Comparison of ENCODE assay signal across 3 cellular contexts in genomic region chr14:88030892-88031291, GRCh38.
TF ChIP-seq lines count a peak whose summit lies in the region.

No MANE protein-coding gene starts in this region.

TF ChIP-seq in HepG2, 621 proteins besides CTCF, POLR2A, EP300 and RAD21 (continues in another document):
- TF ChIP-seq IKZF1 (IDR thresholded peaks at IDR 0.05): no peak
- TF ChIP-seq, protein P1, sequence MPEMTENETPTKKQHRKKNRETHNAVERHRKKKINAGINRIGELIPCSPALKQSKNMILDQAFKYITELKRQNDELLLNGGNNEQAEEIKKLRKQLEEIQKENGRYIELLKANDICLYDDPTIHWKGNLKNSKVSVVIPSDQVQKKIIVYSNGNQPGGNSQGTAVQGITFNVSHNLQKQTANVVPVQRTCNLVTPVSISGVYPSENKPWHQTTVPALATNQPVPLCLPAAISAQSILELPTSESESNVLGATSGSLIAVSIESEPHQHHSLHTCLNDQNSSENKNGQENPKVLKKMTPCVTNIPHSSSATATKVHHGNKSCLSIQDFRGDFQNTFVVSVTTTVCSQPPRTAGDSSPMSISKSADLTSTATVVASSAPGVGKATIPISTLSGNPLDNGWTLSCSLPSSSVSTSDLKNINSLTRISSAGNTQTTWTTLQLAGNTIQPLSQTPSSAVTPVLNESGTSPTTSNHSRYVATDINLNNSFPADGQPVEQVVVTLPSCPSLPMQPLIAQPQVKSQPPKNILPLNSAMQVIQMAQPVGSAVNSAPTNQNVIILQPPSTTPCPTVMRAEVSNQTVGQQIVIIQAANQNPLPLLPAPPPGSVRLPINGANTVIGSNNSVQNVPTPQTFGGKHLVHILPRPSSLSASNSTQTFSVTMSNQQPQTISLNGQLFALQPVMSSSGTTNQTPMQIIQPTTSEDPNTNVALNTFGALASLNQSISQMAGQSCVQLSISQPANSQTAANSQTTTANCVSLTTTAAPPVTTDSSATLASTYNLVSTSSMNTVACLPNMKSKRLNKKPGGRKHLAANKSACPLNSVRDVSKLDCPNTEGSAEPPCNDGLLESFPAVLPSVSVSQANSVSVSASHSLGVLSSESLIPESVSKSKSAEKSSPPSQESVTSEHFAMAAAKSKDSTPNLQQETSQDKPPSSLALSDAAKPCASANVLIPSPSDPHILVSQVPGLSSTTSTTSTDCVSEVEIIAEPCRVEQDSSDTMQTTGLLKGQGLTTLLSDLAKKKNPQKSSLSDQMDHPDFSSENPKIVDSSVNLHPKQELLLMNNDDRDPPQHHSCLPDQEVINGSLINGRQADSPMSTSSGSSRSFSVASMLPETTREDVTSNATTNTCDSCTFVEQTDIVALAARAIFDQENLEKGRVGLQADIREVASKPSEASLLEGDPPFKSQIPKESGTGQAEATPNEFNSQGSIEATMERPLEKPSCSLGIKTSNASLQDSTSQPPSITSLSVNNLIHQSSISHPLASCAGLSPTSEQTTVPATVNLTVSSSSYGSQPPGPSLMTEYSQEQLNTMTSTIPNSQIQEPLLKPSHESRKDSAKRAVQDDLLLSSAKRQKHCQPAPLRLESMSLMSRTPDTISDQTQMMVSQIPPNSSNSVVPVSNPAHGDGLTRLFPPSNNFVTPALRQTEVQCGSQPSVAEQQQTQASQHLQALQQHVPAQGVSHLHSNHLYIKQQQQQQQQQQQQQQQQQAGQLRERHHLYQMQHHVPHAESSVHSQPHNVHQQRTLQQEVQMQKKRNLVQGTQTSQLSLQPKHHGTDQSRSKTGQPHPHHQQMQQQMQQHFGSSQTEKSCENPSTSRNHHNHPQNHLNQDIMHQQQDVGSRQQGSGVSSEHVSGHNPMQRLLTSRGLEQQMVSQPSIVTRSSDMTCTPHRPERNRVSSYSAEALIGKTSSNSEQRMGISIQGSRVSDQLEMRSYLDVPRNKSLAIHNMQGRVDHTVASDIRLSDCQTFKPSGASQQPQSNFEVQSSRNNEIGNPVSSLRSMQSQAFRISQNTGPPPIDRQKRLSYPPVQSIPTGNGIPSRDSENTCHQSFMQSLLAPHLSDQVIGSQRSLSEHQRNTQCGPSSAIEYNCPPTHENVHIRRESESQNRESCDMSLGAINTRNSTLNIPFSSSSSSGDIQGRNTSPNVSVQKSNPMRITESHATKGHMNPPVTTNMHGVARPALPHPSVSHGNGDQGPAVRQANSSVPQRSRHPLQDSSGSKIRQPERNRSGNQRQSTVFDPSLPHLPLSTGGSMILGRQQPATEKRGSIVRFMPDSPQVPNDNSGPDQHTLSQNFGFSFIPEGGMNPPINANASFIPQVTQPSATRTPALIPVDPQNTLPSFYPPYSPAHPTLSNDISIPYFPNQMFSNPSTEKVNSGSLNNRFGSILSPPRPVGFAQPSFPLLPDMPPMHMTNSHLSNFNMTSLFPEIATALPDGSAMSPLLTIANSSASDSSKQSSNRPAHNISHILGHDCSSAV (CRISPR knock-in tag; IDR thresholded peaks at IDR 0.05; ENCODE audit: borderline replicate concordance): no peak

TF ChIP-seq in HEK293, 187 proteins besides CTCF, POLR2A, EP300 and RAD21:
- TF ChIP-seq ZNF292 (tag by site-specific recombination; IDR thresholded peaks at IDR 0.05; ENCODE audit: borderline replicate concordance, low read depth) (no peak), ZNF785 (tag by site-specific recombination; IDR thresholded peaks at IDR 0.05) (no peak)
- TF ChIP-seq, protein P2, sequence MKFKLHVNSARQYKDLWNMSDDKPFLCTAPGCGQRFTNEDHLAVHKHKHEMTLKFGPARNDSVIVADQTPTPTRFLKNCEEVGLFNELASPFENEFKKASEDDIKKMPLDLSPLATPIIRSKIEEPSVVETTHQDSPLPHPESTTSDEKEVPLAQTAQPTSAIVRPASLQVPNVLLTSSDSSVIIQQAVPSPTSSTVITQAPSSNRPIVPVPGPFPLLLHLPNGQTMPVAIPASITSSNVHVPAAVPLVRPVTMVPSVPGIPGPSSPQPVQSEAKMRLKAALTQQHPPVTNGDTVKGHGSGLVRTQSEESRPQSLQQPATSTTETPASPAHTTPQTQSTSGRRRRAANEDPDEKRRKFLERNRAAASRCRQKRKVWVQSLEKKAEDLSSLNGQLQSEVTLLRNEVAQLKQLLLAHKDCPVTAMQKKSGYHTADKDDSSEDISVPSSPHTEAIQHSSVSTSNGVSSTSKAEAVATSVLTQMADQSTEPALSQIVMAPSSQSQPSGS (tag by site-specific recombination; IDR thresholded peaks at IDR 0.05; ENCODE audit: low read depth): 0 out of 2 replicates have a peak, but pooled peaks have one; percentile 9

TF ChIP-seq in K562, 482 proteins besides CTCF, POLR2A, EP300 and RAD21:
- TF ChIP-seq NCOA2 (IDR thresholded peaks at IDR 0.05; ENCODE audit: partially characterized antibody in 2 of 2) (no peak), JUNB (CRISPR knock-in tag; conservative IDR thresholded peaks at IDR 0.05) (0 out of 2 replicates have a peak, but pooled peaks have one; percentile 14)
